Comparison of ENCODE assay signal across 1 cellular context in the genomic region with DNA sequence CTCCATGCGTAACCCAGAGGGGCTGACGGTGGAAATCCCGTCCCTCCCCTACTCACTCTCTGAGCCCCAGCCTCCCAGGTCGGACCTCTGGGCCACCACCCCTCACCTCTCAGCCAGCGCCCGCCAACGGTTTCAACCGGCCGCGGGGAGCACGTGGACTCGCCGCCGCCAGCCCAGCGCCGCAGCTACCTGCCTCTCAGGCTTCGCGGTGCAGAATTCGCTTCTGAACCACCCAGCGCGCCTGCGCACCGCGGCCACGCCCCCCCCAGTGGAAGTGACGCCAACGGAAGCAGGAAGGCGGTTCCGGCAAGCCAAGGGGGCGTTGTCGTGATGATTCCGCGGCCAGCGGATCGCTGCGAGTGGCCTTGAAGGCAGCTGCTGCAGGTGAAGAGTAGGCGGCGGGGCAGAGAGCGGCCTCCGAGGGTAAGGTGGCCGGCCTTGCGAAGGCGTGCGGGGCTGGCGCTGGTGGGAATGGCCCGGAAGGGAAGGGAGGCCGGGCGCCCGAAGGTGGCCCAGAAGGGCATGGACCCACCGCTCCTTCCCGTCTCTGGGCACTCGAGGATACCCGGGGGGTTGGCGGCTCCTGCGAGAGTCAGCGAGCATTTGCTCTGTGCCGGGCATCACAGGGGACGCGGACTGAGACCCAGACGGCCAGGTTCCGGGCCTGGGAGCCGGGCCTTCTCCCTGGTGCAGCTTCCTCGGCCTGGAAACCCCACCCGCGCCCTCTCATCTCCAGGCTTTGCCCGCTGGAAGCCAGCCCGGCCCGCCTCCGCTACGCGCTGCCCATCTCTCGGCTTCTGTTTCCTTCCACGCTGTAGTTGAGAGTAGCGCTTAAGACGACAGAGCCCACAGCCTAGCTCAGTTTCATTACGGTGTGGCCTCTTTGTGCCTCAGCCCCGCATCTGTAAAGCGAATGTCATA.
TF ChIP-seq lines count a peak whose summit lies in the region.

A gene with protein sequence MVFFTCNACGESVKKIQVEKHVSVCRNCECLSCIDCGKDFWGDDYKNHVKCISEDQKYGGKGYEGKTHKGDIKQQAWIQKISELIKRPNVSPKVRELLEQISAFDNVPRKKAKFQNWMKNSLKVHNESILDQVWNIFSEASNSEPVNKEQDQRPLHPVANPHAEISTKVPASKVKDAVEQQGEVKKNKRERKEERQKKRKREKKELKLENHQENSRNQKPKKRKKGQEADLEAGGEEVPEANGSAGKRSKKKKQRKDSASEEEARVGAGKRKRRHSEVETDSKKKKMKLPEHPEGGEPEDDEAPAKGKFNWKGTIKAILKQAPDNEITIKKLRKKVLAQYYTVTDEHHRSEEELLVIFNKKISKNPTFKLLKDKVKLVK (minus strand): TSS at position 225 of the 921 bp plus-strand sequence. CDS start 6,412 bp downstream, outside the sequence.
A gene with protein sequence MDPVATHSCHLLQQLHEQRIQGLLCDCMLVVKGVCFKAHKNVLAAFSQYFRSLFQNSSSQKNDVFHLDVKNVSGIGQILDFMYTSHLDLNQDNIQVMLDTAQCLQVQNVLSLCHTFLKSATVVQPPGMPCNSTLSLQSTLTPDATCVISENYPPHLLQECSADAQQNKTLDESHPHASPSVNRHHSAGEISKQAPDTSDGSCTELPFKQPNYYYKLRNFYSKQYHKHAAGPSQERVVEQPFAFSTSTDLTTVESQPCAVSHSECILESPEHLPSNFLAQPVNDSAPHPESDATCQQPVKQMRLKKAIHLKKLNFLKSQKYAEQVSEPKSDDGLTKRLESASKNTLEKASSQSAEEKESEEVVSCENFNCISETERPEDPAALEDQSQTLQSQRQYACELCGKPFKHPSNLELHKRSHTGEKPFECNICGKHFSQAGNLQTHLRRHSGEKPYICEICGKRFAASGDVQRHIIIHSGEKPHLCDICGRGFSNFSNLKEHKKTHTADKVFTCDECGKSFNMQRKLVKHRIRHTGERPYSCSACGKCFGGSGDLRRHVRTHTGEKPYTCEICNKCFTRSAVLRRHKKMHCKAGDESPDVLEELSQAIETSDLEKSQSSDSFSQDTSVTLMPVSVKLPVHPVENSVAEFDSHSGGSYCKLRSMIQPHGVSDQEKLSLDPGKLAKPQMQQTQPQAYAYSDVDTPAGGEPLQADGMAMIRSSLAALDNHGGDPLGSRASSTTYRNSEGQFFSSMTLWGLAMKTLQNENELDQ (plus strand): TSS at position 322 of the 921 bp plus-strand sequence. CDS start 9,695 bp downstream, outside the sequence.

TF ChIP-seq in HepG2, 621 proteins besides CTCF, POLR2A, EP300 and RAD21 (continued from another document and continues in another):
- TF ChIP-seq, protein P1, sequence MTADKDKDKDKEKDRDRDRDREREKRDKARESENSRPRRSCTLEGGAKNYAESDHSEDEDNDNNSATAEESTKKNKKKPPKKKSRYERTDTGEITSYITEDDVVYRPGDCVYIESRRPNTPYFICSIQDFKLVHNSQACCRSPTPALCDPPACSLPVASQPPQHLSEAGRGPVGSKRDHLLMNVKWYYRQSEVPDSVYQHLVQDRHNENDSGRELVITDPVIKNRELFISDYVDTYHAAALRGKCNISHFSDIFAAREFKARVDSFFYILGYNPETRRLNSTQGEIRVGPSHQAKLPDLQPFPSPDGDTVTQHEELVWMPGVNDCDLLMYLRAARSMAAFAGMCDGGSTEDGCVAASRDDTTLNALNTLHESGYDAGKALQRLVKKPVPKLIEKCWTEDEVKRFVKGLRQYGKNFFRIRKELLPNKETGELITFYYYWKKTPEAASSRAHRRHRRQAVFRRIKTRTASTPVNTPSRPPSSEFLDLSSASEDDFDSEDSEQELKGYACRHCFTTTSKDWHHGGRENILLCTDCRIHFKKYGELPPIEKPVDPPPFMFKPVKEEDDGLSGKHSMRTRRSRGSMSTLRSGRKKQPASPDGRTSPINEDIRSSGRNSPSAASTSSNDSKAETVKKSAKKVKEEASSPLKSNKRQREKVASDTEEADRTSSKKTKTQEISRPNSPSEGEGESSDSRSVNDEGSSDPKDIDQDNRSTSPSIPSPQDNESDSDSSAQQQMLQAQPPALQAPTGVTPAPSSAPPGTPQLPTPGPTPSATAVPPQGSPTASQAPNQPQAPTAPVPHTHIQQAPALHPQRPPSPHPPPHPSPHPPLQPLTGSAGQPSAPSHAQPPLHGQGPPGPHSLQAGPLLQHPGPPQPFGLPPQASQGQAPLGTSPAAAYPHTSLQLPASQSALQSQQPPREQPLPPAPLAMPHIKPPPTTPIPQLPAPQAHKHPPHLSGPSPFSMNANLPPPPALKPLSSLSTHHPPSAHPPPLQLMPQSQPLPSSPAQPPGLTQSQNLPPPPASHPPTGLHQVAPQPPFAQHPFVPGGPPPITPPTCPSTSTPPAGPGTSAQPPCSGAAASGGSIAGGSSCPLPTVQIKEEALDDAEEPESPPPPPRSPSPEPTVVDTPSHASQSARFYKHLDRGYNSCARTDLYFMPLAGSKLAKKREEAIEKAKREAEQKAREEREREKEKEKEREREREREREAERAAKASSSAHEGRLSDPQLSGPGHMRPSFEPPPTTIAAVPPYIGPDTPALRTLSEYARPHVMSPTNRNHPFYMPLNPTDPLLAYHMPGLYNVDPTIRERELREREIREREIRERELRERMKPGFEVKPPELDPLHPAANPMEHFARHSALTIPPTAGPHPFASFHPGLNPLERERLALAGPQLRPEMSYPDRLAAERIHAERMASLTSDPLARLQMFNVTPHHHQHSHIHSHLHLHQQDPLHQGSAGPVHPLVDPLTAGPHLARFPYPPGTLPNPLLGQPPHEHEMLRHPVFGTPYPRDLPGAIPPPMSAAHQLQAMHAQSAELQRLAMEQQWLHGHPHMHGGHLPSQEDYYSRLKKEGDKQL (CRISPR knock-in tag; IDR thresholded peaks at IDR 0.05; ENCODE audit: low read depth) = 0 out of 2 replicates have a peak, but pooled peaks have one; percentile 18
- TF ChIP-seq ELF4 (CRISPR knock-in tag; IDR thresholded peaks at IDR 0.05; ENCODE audit: borderline replicate concordance) = no peak
- TF ChIP-seq, protein P2, sequence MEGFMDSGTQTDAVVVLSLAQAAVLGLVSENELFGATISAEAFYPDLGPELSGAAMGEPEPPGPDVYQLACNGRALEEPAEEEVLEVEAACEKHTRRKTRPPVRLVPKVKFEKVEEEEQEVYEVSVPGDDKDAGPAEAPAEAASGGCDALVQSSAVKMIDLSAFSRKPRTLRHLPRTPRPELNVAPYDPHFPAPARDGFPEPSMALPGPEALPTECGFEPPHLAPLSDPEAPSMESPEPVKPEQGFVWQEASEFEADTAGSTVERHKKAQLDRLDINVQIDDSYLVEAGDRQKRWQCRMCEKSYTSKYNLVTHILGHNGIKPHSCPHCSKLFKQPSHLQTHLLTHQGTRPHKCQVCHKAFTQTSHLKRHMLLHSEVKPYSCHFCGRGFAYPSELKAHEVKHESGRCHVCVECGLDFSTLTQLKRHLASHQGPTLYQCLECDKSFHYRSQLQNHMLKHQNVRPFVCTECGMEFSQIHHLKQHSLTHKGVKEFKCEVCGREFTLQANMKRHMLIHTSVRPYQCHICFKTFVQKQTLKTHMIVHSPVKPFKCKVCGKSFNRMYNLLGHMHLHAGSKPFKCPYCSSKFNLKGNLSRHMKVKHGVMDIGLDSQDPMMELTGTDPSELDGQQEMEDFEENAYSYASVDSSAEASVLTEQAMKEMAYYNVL (CRISPR knock-in tag; IDR thresholded peaks at IDR 0.05; ENCODE audit: borderline replicate concordance) = peak; percentile 46; the same call in 1 of the 2 replicates
- TF ChIP-seq GTF2F1 (IDR thresholded peaks at IDR 0.05; ENCODE audit: low read length) = 0 out of 2 replicates have a peak, but pooled peaks have one; percentile 16
- TF ChIP-seq ZIK1 (CRISPR knock-in tag; IDR thresholded peaks at IDR 0.05; ENCODE audit: borderline replicate concordance, low read depth) = peak; percentile 70; the same call in 1 of the 2 replicates
- no peak for TF ChIP-seq ZNF484 (CRISPR knock-in tag; IDR thresholded peaks at IDR 0.05; ENCODE audit: borderline replicate concordance, low read depth)
- TF ChIP-seq ZNF768 (CRISPR knock-in tag; IDR thresholded peaks at IDR 0.05) = peak; percentile 40; the same call in 1 of the 2 replicates
- peak; percentile 69; the same call in 1 of the 2 replicates for TF ChIP-seq MED13 (CRISPR knock-in tag; IDR thresholded peaks at IDR 0.05)
- TF ChIP-seq, protein P3, sequence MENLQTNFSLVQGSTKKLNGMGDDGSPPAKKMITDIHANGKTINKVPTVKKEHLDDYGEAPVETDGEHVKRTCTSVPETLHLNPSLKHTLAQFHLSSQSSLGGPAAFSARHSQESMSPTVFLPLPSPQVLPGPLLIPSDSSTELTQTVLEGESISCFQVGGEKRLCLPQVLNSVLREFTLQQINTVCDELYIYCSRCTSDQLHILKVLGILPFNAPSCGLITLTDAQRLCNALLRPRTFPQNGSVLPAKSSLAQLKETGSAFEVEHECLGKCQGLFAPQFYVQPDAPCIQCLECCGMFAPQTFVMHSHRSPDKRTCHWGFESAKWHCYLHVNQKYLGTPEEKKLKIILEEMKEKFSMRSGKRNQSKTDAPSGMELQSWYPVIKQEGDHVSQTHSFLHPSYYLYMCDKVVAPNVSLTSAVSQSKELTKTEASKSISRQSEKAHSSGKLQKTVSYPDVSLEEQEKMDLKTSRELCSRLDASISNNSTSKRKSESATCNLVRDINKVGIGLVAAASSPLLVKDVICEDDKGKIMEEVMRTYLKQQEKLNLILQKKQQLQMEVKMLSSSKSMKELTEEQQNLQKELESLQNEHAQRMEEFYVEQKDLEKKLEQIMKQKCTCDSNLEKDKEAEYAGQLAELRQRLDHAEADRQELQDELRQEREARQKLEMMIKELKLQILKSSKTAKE (CRISPR knock-in tag; IDR thresholded peaks at IDR 0.05; ENCODE audit: borderline replicate concordance) = no peak
- peak; percentile 24; the same call in 1 of the 2 replicates for TF ChIP-seq NRL (CRISPR knock-in tag; IDR thresholded peaks at IDR 0.05; ENCODE audit: borderline replicate concordance)
- TF ChIP-seq, protein P4, sequence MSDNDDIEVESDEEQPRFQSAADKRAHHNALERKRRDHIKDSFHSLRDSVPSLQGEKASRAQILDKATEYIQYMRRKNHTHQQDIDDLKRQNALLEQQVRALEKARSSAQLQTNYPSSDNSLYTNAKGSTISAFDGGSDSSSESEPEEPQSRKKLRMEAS (IDR thresholded peaks at IDR 0.05) = peak; percentile 99
- TF ChIP-seq, protein P5, sequence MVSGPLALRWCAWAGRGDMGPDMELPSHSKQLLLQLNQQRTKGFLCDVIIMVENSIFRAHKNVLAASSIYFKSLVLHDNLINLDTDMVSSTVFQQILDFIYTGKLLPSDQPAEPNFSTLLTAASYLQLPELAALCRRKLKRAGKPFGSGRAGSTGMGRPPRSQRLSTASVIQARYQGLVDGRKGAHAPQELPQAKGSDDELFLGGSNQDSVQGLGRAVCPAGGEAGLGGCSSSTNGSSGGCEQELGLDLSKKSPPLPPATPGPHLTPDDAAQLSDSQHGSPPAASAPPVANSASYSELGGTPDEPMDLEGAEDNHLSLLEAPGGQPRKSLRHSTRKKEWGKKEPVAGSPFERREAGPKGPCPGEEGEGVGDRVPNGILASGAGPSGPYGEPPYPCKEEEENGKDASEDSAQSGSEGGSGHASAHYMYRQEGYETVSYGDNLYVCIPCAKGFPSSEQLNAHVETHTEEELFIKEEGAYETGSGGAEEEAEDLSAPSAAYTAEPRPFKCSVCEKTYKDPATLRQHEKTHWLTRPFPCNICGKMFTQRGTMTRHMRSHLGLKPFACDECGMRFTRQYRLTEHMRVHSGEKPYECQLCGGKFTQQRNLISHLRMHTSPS (CRISPR knock-in tag; IDR thresholded peaks at IDR 0.05; ENCODE audit: low read depth) = peak; percentile 16; the same call in 1 of the 2 replicates
- peak; percentile 46; the same call in 1 of the 2 replicates for TF ChIP-seq FOXO1 (CRISPR knock-in tag; IDR thresholded peaks at IDR 0.05)
- peak; percentile 47; the same call in 1 of the 2 replicates for TF ChIP-seq ZNF441 (CRISPR knock-in tag; IDR thresholded peaks at IDR 0.05; ENCODE audit: borderline replicate concordance)
- no peak for TF ChIP-seq U2AF2 (IDR thresholded peaks at IDR 0.05; ENCODE audit: low read depth, low read length)
- TF ChIP-seq PPARG (CRISPR knock-in tag; conservative IDR thresholded peaks at IDR 0.05) = no peak
- TF ChIP-seq KMT2A (CRISPR knock-in tag; IDR thresholded peaks at IDR 0.05) = peak; percentile 98
- TF ChIP-seq, protein P6, sequence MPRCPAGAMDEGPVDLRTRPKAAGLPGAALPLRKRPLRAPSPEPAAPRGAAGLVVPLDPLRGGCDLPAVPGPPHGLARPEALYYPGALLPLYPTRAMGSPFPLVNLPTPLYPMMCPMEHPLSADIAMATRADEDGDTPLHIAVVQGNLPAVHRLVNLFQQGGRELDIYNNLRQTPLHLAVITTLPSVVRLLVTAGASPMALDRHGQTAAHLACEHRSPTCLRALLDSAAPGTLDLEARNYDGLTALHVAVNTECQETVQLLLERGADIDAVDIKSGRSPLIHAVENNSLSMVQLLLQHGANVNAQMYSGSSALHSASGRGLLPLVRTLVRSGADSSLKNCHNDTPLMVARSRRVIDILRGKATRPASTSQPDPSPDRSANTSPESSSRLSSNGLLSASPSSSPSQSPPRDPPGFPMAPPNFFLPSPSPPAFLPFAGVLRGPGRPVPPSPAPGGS (CRISPR knock-in tag; IDR thresholded peaks at IDR 0.05) = peak; percentile 91
- no peak for TF ChIP-seq ZFP36L2 (CRISPR knock-in tag; IDR thresholded peaks at IDR 0.05)
- TF ChIP-seq, protein P7, sequence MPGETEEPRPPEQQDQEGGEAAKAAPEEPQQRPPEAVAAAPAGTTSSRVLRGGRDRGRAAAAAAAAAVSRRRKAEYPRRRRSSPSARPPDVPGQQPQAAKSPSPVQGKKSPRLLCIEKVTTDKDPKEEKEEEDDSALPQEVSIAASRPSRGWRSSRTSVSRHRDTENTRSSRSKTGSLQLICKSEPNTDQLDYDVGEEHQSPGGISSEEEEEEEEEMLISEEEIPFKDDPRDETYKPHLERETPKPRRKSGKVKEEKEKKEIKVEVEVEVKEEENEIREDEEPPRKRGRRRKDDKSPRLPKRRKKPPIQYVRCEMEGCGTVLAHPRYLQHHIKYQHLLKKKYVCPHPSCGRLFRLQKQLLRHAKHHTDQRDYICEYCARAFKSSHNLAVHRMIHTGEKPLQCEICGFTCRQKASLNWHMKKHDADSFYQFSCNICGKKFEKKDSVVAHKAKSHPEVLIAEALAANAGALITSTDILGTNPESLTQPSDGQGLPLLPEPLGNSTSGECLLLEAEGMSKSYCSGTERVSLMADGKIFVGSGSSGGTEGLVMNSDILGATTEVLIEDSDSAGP (CRISPR knock-in tag; IDR thresholded peaks at IDR 0.05; ENCODE audit: borderline replicate concordance) = peak; percentile 80
- TF ChIP-seq, protein P8, sequence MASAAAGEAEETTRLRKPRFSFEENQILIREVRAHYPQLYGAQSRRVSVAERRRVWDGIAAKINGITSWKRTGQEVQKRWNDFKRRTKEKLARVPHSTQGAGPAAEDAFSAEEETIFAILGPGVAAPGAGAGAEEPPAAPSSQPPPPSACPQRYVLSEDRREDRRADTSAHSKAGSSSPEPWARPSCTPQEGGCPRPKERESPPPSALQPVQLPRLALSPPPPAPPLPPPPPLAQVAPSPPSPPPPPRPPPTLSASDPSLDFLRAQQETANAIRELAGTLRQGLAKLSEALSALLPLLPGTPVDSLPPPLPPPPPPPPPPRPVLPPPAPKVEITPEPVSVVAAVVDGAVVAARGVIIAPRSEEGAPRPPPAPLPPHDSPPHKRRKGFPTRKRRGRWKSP (CRISPR knock-in tag; IDR thresholded peaks at IDR 0.05) = peak; percentile 79
- TF ChIP-seq NFE2L1 (CRISPR knock-in tag; IDR thresholded peaks at IDR 0.05; ENCODE audit: borderline replicate concordance) = no peak
- TF ChIP-seq GATAD1 (CRISPR knock-in tag; IDR thresholded peaks at IDR 0.05) = peak; percentile 94
